Comparison of ENCODE assay signal across 9 cellular contexts in the genomic region with DNA sequence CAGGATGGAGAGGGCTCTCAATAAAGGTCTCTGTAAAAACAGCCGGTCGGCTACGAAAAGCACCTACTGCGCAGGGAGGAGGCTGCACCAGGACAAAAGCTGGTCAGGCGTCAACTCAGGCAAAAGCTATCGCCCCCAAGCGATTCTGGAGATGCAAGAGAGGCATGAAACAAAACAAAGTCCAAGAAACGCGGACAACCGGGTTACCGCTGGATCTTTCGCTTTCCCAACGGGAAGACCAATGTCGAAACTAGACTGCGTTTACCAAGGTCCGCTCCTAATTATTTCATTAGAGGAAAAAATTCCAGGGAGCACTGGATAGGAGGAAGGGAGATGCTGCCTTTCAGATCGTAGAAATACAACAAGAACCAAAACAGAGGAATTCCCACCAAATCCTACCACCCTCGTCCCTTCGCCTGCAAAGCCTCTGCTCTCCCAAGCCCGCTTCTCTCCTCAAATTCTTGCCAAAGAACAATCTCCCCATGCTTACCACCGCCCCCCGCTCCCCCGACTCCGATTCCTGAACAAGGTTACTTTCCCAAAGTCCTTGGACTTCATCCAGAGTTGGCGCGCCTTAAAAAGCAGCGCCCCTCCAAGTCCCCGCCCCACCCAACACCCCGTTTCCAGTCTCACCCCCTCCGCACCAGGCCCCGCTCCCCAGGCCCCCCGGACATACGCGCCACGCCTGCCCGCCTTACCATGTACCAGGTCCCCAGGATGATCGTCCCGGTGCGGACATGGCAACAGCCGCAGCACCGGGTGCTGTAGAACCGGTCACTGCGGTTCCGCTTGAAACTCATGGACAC. TPM values are rescaled to one million over a fixed set of nuclear protein-coding genes. Genes with fewer than 3 reads are reported as not detected.
A peak's percentile ranks its signal among the peaks of the same experiment; 100 is the strongest.
DNase-seq lines count a peak whose midpoint lies in the region; ATAC-seq and TF ChIP-seq lines count a peak whose summit lies in the region.
"Had no signal": no experiment of that assay in that cellular context is flagged by ENCODE, and none has a peak within 500 bp of the region (broad histone marks: within the 10 kb centered on the region; RNA-seq: fewer than 3 reads in every experiment).

No MANE protein-coding gene starts in this region.

- TF ChIP-seq CTCF in AG09309 (IDR thresholded peaks at IDR 0.05; ENCODE audit: control insufficient read depth, insufficient read depth, low read depth, low read length, missing control alignments) (peak; percentile 23), GM13977 (IDR thresholded peaks at IDR 0.05; ENCODE audit: extremely low read depth, insufficient read depth, missing control alignments) (peak; percentile 38), fibroblast of villous mesenchyme (IDR thresholded peaks at IDR 0.05; ENCODE audit: insufficient read depth, low read depth, low read length) (peak; percentile 22)

- peak; percentile 21 for ATAC-seq in HG02852 (IDR thresholded peaks at IDR 0.05; ENCODE audit: unreplicated experiment)
- peak; percentile 47 for ATAC-seq in activated CD8-positive, alpha-beta T cell treated with anti-CD3 and anti-CD28 coated beads, Interleukin-2, amount 10 ng/mL, durations not matched to agents 7 days and 5 days
- ATAC-seq in naive thymus-derived CD4-positive, alpha-beta T cell, result no peak

- H3K36me3 ChIP-seq in naive thymus-derived CD4-positive, alpha-beta T cell (ENCODE audit: control insufficient read depth in 2 of 3, insufficient read depth in 3 of 3, low read length in 3 of 3), result no peaks in the 10 kb centered on the region

- H3K4me3 ChIP-seq in AG09309 (ENCODE audit: control insufficient read depth, low read depth, low read length), result peak overlapping the region; percentile 99
- H3K4me3 ChIP-seq in fibroblast of villous mesenchyme (ENCODE audit: low read depth, low read length), result peak overlapping the region; percentile 97
- peak overlapping the region; percentile 94 for H3K4me3 ChIP-seq in naive thymus-derived CD4-positive, alpha-beta T cell (ENCODE audit: low read length)

- peaks cover 9% of the 10 kb centered on the region for H3K27me3 Mint-ChIP-seq in activated CD8-positive, alpha-beta T cell treated with anti-CD3 and anti-CD28 coated beads, Interleukin-2, amount 10 ng/mL, durations not matched to agents 7 days and 5 days (ENCODE audit: low read depth)
- H3K27me3 Mint-ChIP-seq in naive thymus-derived CD4-positive, alpha-beta T cell, result peaks cover 9 to 12% (median 12%) of the 10 kb centered on the region in 5 donors

- no peaks in the 10 kb centered on the region for H3K9me3 Mint-ChIP-seq in activated CD8-positive, alpha-beta T cell treated with anti-CD3 and anti-CD28 coated beads, Interleukin-2, amount 10 ng/mL, durations not matched to agents 7 days and 5 days (ENCODE audit: insufficient read depth)
- H3K9me3 Mint-ChIP-seq in naive thymus-derived CD4-positive, alpha-beta T cell, result no peaks in the 10 kb centered on the region
- H3K9me3 Mint-ChIP-seq: T-helper 1 cell treated with Interleukin-12 subunit alpha and Interleukin-12 subunit beta and Interleukin-4 antibody, amounts not matched to agents 30 μg/mL and 1 μg/mL, for 36 hours had no signal

- peaks cover 24% of the 10 kb centered on the region for H3K4me1 Mint-ChIP-seq in activated CD8-positive, alpha-beta T cell treated with anti-CD3 and anti-CD28 coated beads, Interleukin-2, amount 10 ng/mL, durations not matched to agents 7 days and 5 days (ENCODE audit: low read depth)
- H3K4me1 Mint-ChIP-seq in naive thymus-derived CD4-positive, alpha-beta T cell, result peaks cover 25 to 36% (median 34%) of the 10 kb centered on the region in 7 donors

- H3K36me3 Mint-ChIP-seq in activated CD8-positive, alpha-beta T cell treated with anti-CD3 and anti-CD28 coated beads, Interleukin-2, amount 10 ng/mL, durations not matched to agents 7 days and 5 days (ENCODE audit: low read depth), result peaks cover 2% of the 10 kb centered on the region
- no peaks in the 10 kb centered on the region for H3K36me3 Mint-ChIP-seq in naive thymus-derived CD4-positive, alpha-beta T cell

- DNase-seq in AG09309 (ENCODE audit: low read depth) (no peak), GM13977 (ENCODE audit: low spot score) (peak; percentile 41), NCI-H2227 (lab: John Stamatoyannopoulos, UW; ENCODE audit: unreplicated experiment) (peak; percentile 60), fibroblast of villous mesenchyme (ENCODE audit: low read depth) (peak; percentile 79), posterior vena cava (ENCODE audit: low spot score) (no peak)
- peak; percentile 55 for DNase-seq in activated CD8-positive, alpha-beta T cell treated with anti-CD3 and anti-CD28 coated beads, Interleukin-2, amount 10 ng/mL, durations not matched to agents 7 days and 5 days
- DNase-seq in naive thymus-derived CD4-positive, alpha-beta T cell, result peak in 4 of 9 donors; percentile 3 to 36 (median 12)

- CTCF ChIA-PET in activated CD8-positive, alpha-beta T cell treated with anti-CD3 and anti-CD28 coated beads, Interleukin-2, amount 10 ng/mL, durations not matched to agents 7 days and 5 days (lab: Charles Lee), result interaction anchor here (1.4 to 4.0 kb wide), 6 partner anchors 8 to 96 kb away, joined by 3 to 21 read pairs (median 9); no protein-coding TSS in a partner anchor
- CTCF ChIA-PET in naive thymus-derived CD4-positive, alpha-beta T cell (lab: Charles Lee), result no interaction called here

- in situ Hi-C loops in GM13977 (cut with MboI; ENCODE audit: low pct_unique_long_range_greater_than_20kb, low sequenced_read_pairs, unreplicated experiment), result no loop called here

- no peak overlapping the region for H3K27ac Mint-ChIP-seq in activated CD8-positive, alpha-beta T cell treated with anti-CD3 and anti-CD28 coated beads, Interleukin-2, amount 10 ng/mL, durations not matched to agents 7 days and 5 days
- no peak overlapping the region for H3K27ac Mint-ChIP-seq in naive thymus-derived CD4-positive, alpha-beta T cell
- H3K27ac Mint-ChIP-seq: T-helper 1 cell treated with Interleukin-12 subunit alpha and Interleukin-12 subunit beta and Interleukin-4 antibody, amounts not matched to agents 30 μg/mL and 1 μg/mL, for 36 hours had no signal

- intact Hi-C loops in naive thymus-derived CD4-positive, alpha-beta T cell (cut with micrococcal nuclease), result loop anchor here (1.0 to 5.0 kb wide), 15 partner anchors 36 to 1491 kb away; a partner anchor contains a TSS
- intact Hi-C loops in posterior vena cava (cut with DNase I), result loop anchor here in 1 of 2 donors (5.0 kb wide), 1 partner anchor 41 kb away; no protein-coding TSS in a partner anchor

- H3K9me3 ChIP-seq in naive thymus-derived CD4-positive, alpha-beta T cell (ENCODE audit: control insufficient read depth in 2 of 3, low read length in 3 of 3), result no peaks in the 10 kb centered on the region

- peak overlapping the region; percentile 93 for H3K27ac ChIP-seq in naive thymus-derived CD4-positive, alpha-beta T cell (ENCODE audit: low read depth, low read length)

- POLR2A ChIA-PET in activated CD8-positive, alpha-beta T cell treated with anti-CD3 and anti-CD28 coated beads, Interleukin-2, amount 10 ng/mL, durations not matched to agents 7 days and 5 days (lab: Charles Lee), result interaction anchor here (0.9 to 1.8 kb wide), 7 partner anchors 10 to 151 kb away, joined by 3 to 8 read pairs (median 4); a partner anchor contains a TSS
- POLR2A ChIA-PET in naive thymus-derived CD4-positive, alpha-beta T cell (lab: Charles Lee), result interaction anchor here (1.0 to 3.1 kb wide), 5 partner anchors 61 to 396 kb away, joined by 3 to 11 read pairs (median 4); a partner anchor contains a TSS

- no peaks in the 10 kb centered on the region for H3K27me3 ChIP-seq in naive thymus-derived CD4-positive, alpha-beta T cell (ENCODE audit: control insufficient read depth in 2 of 2, insufficient read depth in 2 of 2, low read length in 2 of 2)

- H3K4me1 ChIP-seq in naive thymus-derived CD4-positive, alpha-beta T cell (ENCODE audit: control insufficient read depth in 2 of 2, insufficient read depth in 2 of 2, low read length in 2 of 2), result peaks cover 16 to 20% of the 10 kb centered on the region in 2 donors

- H3K4me3 Mint-ChIP-seq in activated CD8-positive, alpha-beta T cell treated with anti-CD3 and anti-CD28 coated beads, Interleukin-2, amount 10 ng/mL, durations not matched to agents 7 days and 5 days, result no peak overlapping the region
- no peak overlapping the region for H3K4me3 Mint-ChIP-seq in naive thymus-derived CD4-positive, alpha-beta T cell
- H3K4me3 Mint-ChIP-seq: T-helper 1 cell treated with Interleukin-12 subunit alpha and Interleukin-12 subunit beta and Interleukin-4 antibody, amounts not matched to agents 30 μg/mL and 1 μg/mL, for 36 hours had no signal

RNA-seq across cellular contexts. Expression of a gene that starts 0.5 kb away (rescaled TPM):
- total RNA-seq in activated CD8-positive, alpha-beta T cell treated with anti-CD3 and anti-CD28 coated beads, Interleukin-2, amount 10 ng/mL, durations not matched to agents 7 days and 5 days, result 10 to 100 TPM; 19.8 to 21.1 TPM
- 101 and 146 TPM in 2 replicates for total RNA-seq in fibroblast of villous mesenchyme
- 10 to 100 TPM; 32.3 to 78.2 (median 48.7) TPM for total RNA-seq in naive thymus-derived CD4-positive, alpha-beta T cell
- polyA plus RNA-seq in naive thymus-derived CD4-positive, alpha-beta T cell, result 100 to 1,000 TPM; 103 to 106 TPM
- total RNA-seq in posterior vena cava, result 100 to 1,000 TPM; 199 to 230 TPM

RNA-seq across cellular contexts. Expression of a gene that starts 38.4 kb away (rescaled TPM):
- total RNA-seq in activated CD8-positive, alpha-beta T cell treated with anti-CD3 and anti-CD28 coated beads, Interleukin-2, amount 10 ng/mL, durations not matched to agents 7 days and 5 days, result not detected
- total RNA-seq in fibroblast of villous mesenchyme (3.0 and 3.9 TPM in 2 replicates), posterior vena cava (1 to 10 TPM; 1.2 to 2.3 TPM)
- not detected for total RNA-seq in naive thymus-derived CD4-positive, alpha-beta T cell
- not detected for polyA plus RNA-seq in naive thymus-derived CD4-positive, alpha-beta T cell

Comparison
In these comparisons a context has a peak if more than half of its experiments do, and no peak if none do; other contexts are left out.
1. DNase-seq: peak in GM13977 (single experiment), NCI-H2227 (single experiment), activated CD8-positive, alpha-beta T cell treated with anti-CD3 and anti-CD28 coated beads, Interleukin-2, amount 10 ng/mL, durations not matched to agents 7 days and 5 days (single experiment) and fibroblast of villous mesenchyme (single experiment); none in AG09309 (single experiment) and posterior vena cava (single experiment).
2. Peak in every context shown above with its lines, with median percentiles within 50 percentile points of each other: H3K4me3 ChIP-seq and CTCF ChIP-seq.